In the genomic region with DNA sequence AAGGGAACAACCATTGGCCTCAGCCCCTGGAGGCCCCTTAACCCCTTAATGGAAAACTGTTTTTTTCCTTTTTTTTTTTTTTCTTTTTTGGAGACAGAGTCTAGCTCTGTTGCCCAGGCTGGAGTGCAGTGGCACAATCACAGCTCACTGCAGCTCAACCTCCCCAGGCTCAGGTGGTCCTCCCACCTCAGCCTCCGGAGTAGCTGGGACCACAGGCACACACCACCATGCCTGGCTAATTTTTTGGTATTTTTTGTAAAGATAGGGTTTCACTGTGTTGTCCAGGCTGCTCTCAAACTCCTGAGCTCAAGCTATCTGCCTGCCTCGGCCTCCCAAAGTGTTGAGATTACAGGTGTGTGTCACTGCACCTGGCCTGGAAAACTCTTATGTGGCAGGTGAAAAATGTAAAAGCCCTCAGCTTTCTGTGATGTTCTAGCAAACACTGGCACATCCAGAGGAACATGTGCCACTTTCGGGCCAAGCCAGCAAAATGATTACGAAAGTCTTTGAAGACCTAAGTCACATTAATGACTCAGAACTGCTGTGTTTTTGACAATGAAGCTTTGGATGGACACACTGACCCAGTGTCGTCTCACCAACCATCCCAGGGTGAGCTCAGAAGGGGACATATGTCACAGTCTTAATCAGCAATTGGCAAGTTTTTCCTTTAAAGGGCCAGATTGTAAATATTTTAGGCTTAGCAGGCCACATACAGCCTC, we compare ENCODE assay signal across 18 cellular contexts.
DNase-seq lines count a peak whose midpoint lies in the region; ATAC-seq, FAIRE-seq and TF ChIP-seq lines count a peak whose summit lies in the region.
"Had no signal": no experiment of that assay in that cellular context is flagged by ENCODE, and none has a peak within 500 bp of the region (broad histone marks: within the 10 kb centered on the region; RNA-seq: fewer than 3 reads in every experiment).

No MANE protein-coding gene starts in this region.

- H3K27ac ChIP-seq in mammary epithelial cell (ENCODE audit: insufficient read depth, low read depth, low read length) (no peak overlapping the region), pancreas (peak overlapping the region in 1 of 4 donors; percentile 54), esophagus muscularis mucosa (replicated peaks in 1 of 4) (peak overlapping the region in 2 of 4 donors; percentile 44)
- H3K27ac ChIP-seq: KMS-11, neutrophil had no signal

- DNase-seq in Caki2 (ENCODE audit: low read depth) = peak; percentile 33
- DNase-seq in NB4 (ENCODE audit: low read depth) = peak; percentile 12
- peak; percentile 54 for DNase-seq in mammary epithelial cell
- peak in 1 of 6 donors; percentile 68 for DNase-seq in pancreas
- DNase-seq in esophagus muscularis mucosa (ENCODE audit: extremely low spot score) = no peak
- DNase-seq in posterior vena cava (ENCODE audit: low spot score) = no peak
- no peak for DNase-seq in NCI-H524 (lab: John Stamatoyannopoulos, UW)
- DNase-seq: activated CD4-positive, alpha-beta memory T cell treated with anti-CD3 and anti-CD28 coated beads, Interleukin-2, amount 10 ng/mL, durations not matched to agents 7 days and 5 days; DMS79 treated with DMSO at 0.1 percent for 48 hours; immature natural killer cell; NCI-H2029; NCI-H748 treated with DMSO at 0.1 percent for 48 hours; SHP77; stimulated activated CD4-positive, alpha-beta T cell treated with anti-CD3 and anti-CD28 coated beads, Interleukin-12 subunit alpha, Interleukin-12 subunit beta, amount 100 ng/mL, for 4 hours had no signal

- H3K79me2 ChIP-seq in mammary epithelial cell (ENCODE audit: insufficient read depth, low read length) = no peaks in the 10 kb centered on the region

- no peak overlapping the region for H3K9ac ChIP-seq in mammary epithelial cell (ENCODE audit: insufficient read depth, low read length)
- H3K9ac ChIP-seq: KMS-11 had no signal

- peaks cover 48% of the 10 kb centered on the region for H3K4me1 ChIP-seq in mammary epithelial cell (ENCODE audit: insufficient read depth, low read length)
- peaks cover 0 to 16% (median 0%) of the 10 kb centered on the region in 3 donors for H3K4me1 ChIP-seq in pancreas
- H3K4me1 ChIP-seq in esophagus muscularis mucosa = peaks cover 8 to 71% (median 64%) of the 10 kb centered on the region in 4 donors

- H4K20me1 ChIP-seq in mammary epithelial cell (ENCODE audit: insufficient read depth, low read length) = no peaks in the 10 kb centered on the region

- H2AFZ ChIP-seq in mammary epithelial cell (ENCODE audit: low read depth, low read length) = peak overlapping the region; percentile 6

- CTCF ChIA-PET in mammary epithelial cell (lab: Charles Lee; ENCODE audit: low non-redundant PET) = no interaction called here

- no peaks in the 10 kb centered on the region for H3K9me3 ChIP-seq in mammary epithelial cell (replicated peaks; ENCODE audit: insufficient read depth, low read length)
- H3K9me3 ChIP-seq in pancreas = no peaks in the 10 kb centered on the region
- H3K9me3 ChIP-seq in esophagus muscularis mucosa = no peaks in the 10 kb centered on the region
- H3K9me3 ChIP-seq: neutrophil had no signal

- intact Hi-C loops in mammary epithelial cell (cut with micrococcal nuclease) (no loop called here), pancreas (cut with DNase I) (no loop called here), esophagus muscularis mucosa (cut with DNase I) (no loop called here), posterior vena cava (cut with DNase I) (no loop called here)

- WGBS in mammary epithelial cell (ENCODE audit: low coverage, missing lambda C conversion rate) = 31% methylated on average over 5 of the region's 5 CpGs
- 51 to 56% methylated on average over 5 of the region's 5 CpGs for WGBS in pancreas, 2 donors
- 75% methylated on average over 5 of the region's 5 CpGs for WGBS in esophagus muscularis mucosa

- FAIRE-seq in pancreas (lab: Jason Lieb, UNC) = no peak
- FAIRE-seq: urothelium cell line had no signal

- H3K36me3 ChIP-seq in mammary epithelial cell (ENCODE audit: insufficient read depth, low read length) (no peaks in the 10 kb centered on the region), pancreas (no peaks in the 10 kb centered on the region), esophagus muscularis mucosa (no peaks in the 10 kb centered on the region)
- H3K36me3 ChIP-seq: neutrophil had no signal

- H3K4me2 ChIP-seq in mammary epithelial cell (ENCODE audit: insufficient read depth, low read depth, low read length) = no peak overlapping the region
- H3K4me2 ChIP-seq: KMS-11 had no signal

- dilution Hi-C loops in mammary epithelial cell (cut with HindIII; ENCODE audit: low sequenced_read_pairs) = loop anchor here (5.0 kb wide), 1 partner anchor 69 kb away; no protein-coding TSS in a partner anchor

- TF ChIP-seq CTCF in NB4 (IDR thresholded peaks at IDR 0.05; ENCODE audit: low read depth, low read length) (no peak), mammary epithelial cell (conservative IDR thresholded peaks at IDR 0.05 in 1 of 2, IDR thresholded peaks at IDR 0.05 in 1 of 2; ENCODE audit: extremely low read depth in 1 of 2, insufficient read depth in 1 of 2, low read depth in 1 of 2, low read length in 2 of 2) (no peak), pancreas (IDR thresholded peaks at IDR 0.05) (no peak), esophagus muscularis mucosa (IDR thresholded peaks at IDR 0.05) (no peak)

- H3K27me3 ChIP-seq in mammary epithelial cell (ENCODE audit: insufficient read depth, low read length) (no peaks in the 10 kb centered on the region), pancreas (no peaks in the 10 kb centered on the region), esophagus muscularis mucosa (no peaks in the 10 kb centered on the region)

- no peak for TF ChIP-seq EP300 in esophagus muscularis mucosa (IDR thresholded peaks at IDR 0.05)

- peak; percentile 11 to 23 (median 22) for ATAC-seq in pancreas
- ATAC-seq in HG03025 (IDR thresholded peaks at IDR 0.05; ENCODE audit: low FRiP score, unreplicated experiment) = no peak

- no peak overlapping the region for H3K4me3 ChIP-seq in NB4 (ENCODE audit: low read depth, low read length)
- no peak overlapping the region for H3K4me3 ChIP-seq in mammary epithelial cell (replicated peaks in 1 of 3; ENCODE audit: insufficient read depth in 1 of 3, low read depth in 2 of 3, low read length in 3 of 3)
- no peak overlapping the region for H3K4me3 ChIP-seq in pancreas
- H3K4me3 ChIP-seq in esophagus muscularis mucosa = no peak overlapping the region

- in situ Hi-C loops in Caki2 (cut with HindIII; ENCODE audit: low pct_unique_long_range_greater_than_20kb, low sequenced_read_pairs) = no loop called here
- in situ Hi-C loops in mammary epithelial cell (cut with MboI; ENCODE audit: low sequenced_read_pairs in 2 of 2) = loop anchor here in 1 of 2 donors (10.0 kb wide), 1 partner anchor 192 kb away; a partner anchor contains a TSS

- no TSS peak for BruUV-seq in mammary epithelial cell (replicated peaks; lab: Mats Ljungman, UMichigan)

- TF ChIP-seq POLR2A in NB4 (IDR thresholded peaks at IDR 0.05; ENCODE audit: extremely low read depth, insufficient read length) (no peak), esophagus muscularis mucosa (IDR thresholded peaks at IDR 0.05; ENCODE audit: low read depth) (no peak)

Comparison
In these comparisons a context has a peak if more than half of its experiments do, and no peak if none do; other contexts are left out.
1. DNase-seq: peak in Caki2 (single experiment), NB4 (single experiment) and mammary epithelial cell (single experiment); none in esophagus muscularis mucosa (single experiment), posterior vena cava (single experiment) and NCI-H524 (0 of 2).